In the genomic region with DNA sequence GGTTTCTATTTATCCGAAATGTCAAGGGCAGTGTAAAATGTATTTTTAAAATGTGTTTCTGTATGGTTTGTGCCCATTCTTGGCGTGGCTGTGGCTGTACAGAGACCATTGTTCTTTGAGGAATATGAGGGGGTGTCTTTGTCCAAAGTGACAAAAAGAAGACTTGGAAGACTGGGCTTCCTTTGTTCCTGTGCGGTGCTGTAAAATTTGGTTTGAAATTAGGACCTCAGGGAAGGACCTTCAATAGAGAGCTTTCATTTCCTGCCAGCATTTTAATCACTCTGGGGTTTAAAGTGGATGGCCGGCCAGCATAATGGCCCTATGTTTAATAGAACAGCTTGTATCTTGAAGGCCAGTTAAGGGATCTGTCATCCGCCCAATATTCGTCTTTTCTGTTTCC, we compare ENCODE assay signal across 11 cellular contexts.
A peak's percentile ranks its signal among the peaks of the same experiment; 100 is the strongest.
DNase-seq lines count a peak whose midpoint lies in the region; ATAC-seq and TF ChIP-seq lines count a peak whose summit lies in the region.
"Had no signal": no experiment of that assay in that cellular context is flagged by ENCODE, and none has a peak within 500 bp of the region (broad histone marks: within the 10 kb centered on the region; RNA-seq: fewer than 3 reads in every experiment).

No MANE protein-coding gene starts in this region.

- 44 to 55% (median 46%) methylated on average over 6 of the region's 6 CpGs for WGBS in psoas muscle, 3 donors

- H2AFZ ChIP-seq in MM.1S (ENCODE audit: low read length): no peak overlapping the region

- no peaks in the 10 kb centered on the region for H3K36me3 Mint-ChIP-seq in HFFc6 (ENCODE audit: low read depth)
- H3K36me3 Mint-ChIP-seq: activated CD8-positive, alpha-beta memory T cell treated with anti-CD3 and anti-CD28 coated beads, Interleukin-2, amount 10 ng/mL, durations not matched to agents 7 days and 5 days had no signal

- no peaks in the 10 kb centered on the region for H3F3A ChIP-seq in MM.1S (ENCODE audit: insufficient read depth, low read length)

- peak overlapping the region; percentile 80; the same call in 1 of the 2 replicates for H3K4me3 Mint-ChIP-seq in HFFc6
- H3K4me3 Mint-ChIP-seq: activated CD8-positive, alpha-beta memory T cell treated with anti-CD3 and anti-CD28 coated beads, Interleukin-2, amount 10 ng/mL, durations not matched to agents 7 days and 5 days; nephron progenitor cell had no signal

- no peaks in the 10 kb centered on the region for H3K36me3 ChIP-seq in right atrium auricular region
- H3K36me3 ChIP-seq in psoas muscle (ENCODE audit: insufficient read depth in 1 of 2, low read depth in 1 of 2): no peaks in the 10 kb centered on the region
- H3K36me3 ChIP-seq in MM.1S (replicated peaks; ENCODE audit: insufficient read depth, low read length): no peaks in the 10 kb centered on the region

- no peak overlapping the region for H3K9ac ChIP-seq in MM.1S (ENCODE audit: low read length)

- intact Hi-C loops in psoas muscle (cut with DNase I): no loop called here

- peak overlapping the region; percentile 31 to 55 for H3K27ac ChIP-seq in right atrium auricular region
- peak overlapping the region; percentile 24 for H3K27ac ChIP-seq in psoas muscle
- H3K27ac ChIP-seq in MM.1S (ENCODE audit: low read length): no peak overlapping the region

- peaks cover 39% of the 10 kb centered on the region for H3K4me1 Mint-ChIP-seq in HFFc6 (ENCODE audit: low read depth)
- H3K4me1 Mint-ChIP-seq: activated CD8-positive, alpha-beta memory T cell treated with anti-CD3 and anti-CD28 coated beads, Interleukin-2, amount 10 ng/mL, durations not matched to agents 7 days and 5 days had no signal

- no peaks in the 10 kb centered on the region for H3K79me2 ChIP-seq in MM.1S (ENCODE audit: low read length)

- TF ChIP-seq CTCF in HFFc6 (IDR thresholded peaks at IDR 0.05) (no peak), right atrium auricular region (IDR thresholded peaks at IDR 0.05) (no peak), psoas muscle (IDR thresholded peaks at IDR 0.05) (no peak), MM.1S (IDR thresholded peaks at IDR 0.05; ENCODE audit: low read length) (no peak)

- DNase-seq in HFFc6 (no peak), anterior cingulate cortex (lab: John Stamatoyannopoulos, UW) (peak in 34 of 58 donors; percentile 1 to 78 (median 30)), right atrium auricular region (ENCODE audit: low spot score) (no peak), psoas muscle (no peak), NCI-H446 treated with DMSO at 0.1 percent for 48 hours (lab: John Stamatoyannopoulos, UW) (no peak), NK-92 (lab: John Stamatoyannopoulos, UW; ENCODE audit: unreplicated experiment) (no peak), A172 (ENCODE audit: low spot score) (no peak), MM.1S (no peak)
- DNase-seq: activated CD8-positive, alpha-beta memory T cell treated with anti-CD3 and anti-CD28 coated beads, Interleukin-2, amount 10 ng/mL, durations not matched to agents 7 days and 5 days; nephron progenitor cell had no signal

- H3K27me3 ChIP-seq in right atrium auricular region (no peaks in the 10 kb centered on the region), psoas muscle (ENCODE audit: insufficient read depth in 3 of 3, low read length in 2 of 3) (no peaks in the 10 kb centered on the region), MM.1S (replicated peaks; ENCODE audit: insufficient read depth, low read length) (no peaks in the 10 kb centered on the region)

- H3K27me3 Mint-ChIP-seq in HFFc6 (ENCODE audit: insufficient read depth): no peaks in the 10 kb centered on the region
- H3K27me3 Mint-ChIP-seq: activated CD8-positive, alpha-beta memory T cell treated with anti-CD3 and anti-CD28 coated beads, Interleukin-2, amount 10 ng/mL, durations not matched to agents 7 days and 5 days had no signal

- H3K9me2 ChIP-seq in MM.1S (replicated peaks; ENCODE audit: insufficient read depth, low read length): no peaks in the 10 kb centered on the region

- no peak overlapping the region for H3K4me2 ChIP-seq in MM.1S (ENCODE audit: low read depth, low read length)

- H3K27ac Mint-ChIP-seq in HFFc6: peak overlapping the region; percentile 80
- H3K27ac Mint-ChIP-seq: activated CD8-positive, alpha-beta memory T cell treated with anti-CD3 and anti-CD28 coated beads, Interleukin-2, amount 10 ng/mL, durations not matched to agents 7 days and 5 days; nephron progenitor cell had no signal

- H3K4me3 ChIP-seq in right atrium auricular region: no peak overlapping the region
- no peak overlapping the region for H3K4me3 ChIP-seq in psoas muscle
- no peak overlapping the region for H3K4me3 ChIP-seq in MM.1S (ENCODE audit: low read length)
- H3K4me3 ChIP-seq: K562 had no signal

- H3K9me3 Mint-ChIP-seq in HFFc6: no peaks in the 10 kb centered on the region
- H3K9me3 Mint-ChIP-seq: nephron progenitor cell had no signal

- no peak for ATAC-seq in psoas muscle
- ATAC-seq: activated CD8-positive, alpha-beta memory T cell treated with anti-CD3 and anti-CD28 coated beads, Interleukin-2, amount 10 ng/mL, durations not matched to agents 7 days and 5 days; K562 had no signal

- no peaks in the 10 kb centered on the region for H4K20me1 ChIP-seq in MM.1S (ENCODE audit: insufficient read depth, low read length)

- H3K9me3 ChIP-seq in right atrium auricular region (no peaks in the 10 kb centered on the region), psoas muscle (no peaks in the 10 kb centered on the region), MM.1S (replicated peaks; ENCODE audit: insufficient read depth, low read length) (no peaks in the 10 kb centered on the region)

- H3K4me1 ChIP-seq in right atrium auricular region: peaks cover 0 to 21% of the 10 kb centered on the region in 2 donors
- H3K4me1 ChIP-seq in psoas muscle: peaks cover 12% of the 10 kb centered on the region
- H3K4me1 ChIP-seq in MM.1S (ENCODE audit: low read length): no peaks in the 10 kb centered on the region

Comparison
In these comparisons a context has a peak if more than half of its experiments do, and no peak if none do; other contexts are left out.
1. DNase-seq: peak in anterior cingulate cortex (34 of 58); none in HFFc6 (single experiment), right atrium auricular region (single experiment), psoas muscle (0 of 2), NCI-H446 treated with DMSO at 0.1 percent for 48 hours (single experiment), NK-92 (single experiment), A172 (single experiment) and MM.1S (single experiment).